Comparison of ENCODE assay signal across 31 cellular contexts in genomic region chr5:103234239-103234975, GRCh38. TPM values are rescaled to one million over a fixed set of nuclear protein-coding genes. Genes with fewer than 3 reads are reported as not detected.
DNase-seq lines count a peak whose midpoint lies in the region; ATAC-seq and TF ChIP-seq lines count a peak whose summit lies in the region.
"Had no signal": no experiment of that assay in that cellular context is flagged by ENCODE, and none has a peak within 500 bp of the region (broad histone marks: within the 10 kb centered on the region; RNA-seq: fewer than 3 reads in every experiment).

No MANE protein-coding gene starts in this region.

- ATAC-seq in SK-N-SH treated with all-trans-retinoic acid at 6 μM for 48 hours: no peak; the same call in 2 of the 3 replicates
- ATAC-seq: A549; activated T-cell treated with anti-CD3 and anti-CD28 coated beads, Interleukin-2, amount 50 U/mL, for 4 hours; T-helper 17 cell had no signal

- peak overlapping the region; percentile 47; the same call in 1 of the 2 replicates for H2AFZ ChIP-seq in SK-N-SH (ENCODE audit: low read depth)

- CTCF ChIA-PET in SK-N-SH (lab: Yijun Ruan, JAX): interaction anchor here (1.9 to 5.0 kb wide), 3 partner anchors 24 to 242 kb away, joined by 4 to 101 read pairs (median 20); partner anchors contain the start of gene MACIR

- peaks cover 0 to 3% of the 10 kb centered on the region in 2 experiments for H3K36me3 ChIP-seq in SK-N-SH (replicated peaks in 1 of 2; ENCODE audit: control insufficient read depth in 1 of 2, insufficient read depth in 2 of 2, low read length in 1 of 2)
- no peaks in the 10 kb centered on the region for H3K36me3 ChIP-seq in thyroid gland
- no peaks in the 10 kb centered on the region; the same call in 1 of the 2 replicates for H3K36me3 ChIP-seq in BE2C
- H3K36me3 ChIP-seq: BLaER1, neutrophil, Peyer's patch, SJCRH30 had no signal

- intact Hi-C loops in thyroid gland (cut with DNase I): loop anchor here (5.0 kb wide), 1 partner anchor 243 kb away; no protein-coding TSS in a partner anchor

- H3K27ac ChIP-seq in SK-N-SH (ENCODE audit: low read depth in 2 of 2, low read length in 1 of 2) (no peak overlapping the region), thyroid gland (no peak overlapping the region)
- H3K27ac ChIP-seq: A549, BLaER1, neutrophil, Peyer's patch, SJCRH30, skin epidermis had no signal

- H3K9me3 ChIP-seq in SK-N-SH (0 out of 2 replicates have a peak, but pooled peaks cover 6% of the 10 kb centered on the region), thyroid gland (no peaks in the 10 kb centered on the region), BE2C (no peaks in the 10 kb centered on the region)
- H3K9me3 ChIP-seq: BLaER1, neutrophil, SJCRH30 had no signal

- TF ChIP-seq RAD21 in SK-N-SH (IDR thresholded peaks at IDR 0.05; ENCODE audit: low read length): no peak

- TF ChIP-seq CTCF in SK-N-SH (IDR thresholded peaks at IDR 0.05) (no peak), thyroid gland (IDR thresholded peaks at IDR 0.05) (no peak), BE2C (IDR thresholded peaks at IDR 0.05; ENCODE audit: low read depth, low read length) (no peak)

- in situ Hi-C loops in ACHN (cut with HindIII; ENCODE audit: low pct_ligation_motif_present, low pct_unique_long_range_greater_than_20kb, low sequenced_read_pairs): no loop called here

- H3K79me2 ChIP-seq in SK-N-SH (ENCODE audit: insufficient read depth): no peaks in the 10 kb centered on the region

- H3K4me2 ChIP-seq in SK-N-SH: no peak overlapping the region
- H3K4me2 ChIP-seq: A549, BLaER1 had no signal

- no peak for TF ChIP-seq POLR2A in thyroid gland (IDR thresholded peaks at IDR 0.05)

- no peaks in the 10 kb centered on the region for H4K20me1 ChIP-seq in SK-N-SH (ENCODE audit: insufficient read depth)
- H4K20me1 ChIP-seq: BLaER1 had no signal

- H3K9me2 ChIP-seq in SK-N-SH: no peaks in the 10 kb centered on the region

- no peak for TF ChIP-seq EP300 in SK-N-SH (IDR thresholded peaks at IDR 0.05; ENCODE audit: borderline replicate concordance in 1 of 2, low read depth in 1 of 2, low read length in 1 of 2)

- H3K4me1 ChIP-seq in SK-N-SH (ENCODE audit: control insufficient read depth in 1 of 2, insufficient read depth in 2 of 2, low read depth in 1 of 2, low read length in 1 of 2) (no peaks in the 10 kb centered on the region; a peak in 1 of 4 replicates), thyroid gland (peaks cover 0 to 10% of the 10 kb centered on the region in 2 donors), BE2C (no peaks in the 10 kb centered on the region)
- H3K4me1 ChIP-seq: A549, BLaER1, Peyer's patch had no signal

- H3K4me3 ChIP-seq in SK-N-SH (ENCODE audit: low read depth in 2 of 2, low read length in 1 of 2): no peak overlapping the region
- no peak overlapping the region for H3K4me3 ChIP-seq in thyroid gland (replicated peaks in 1 of 3)
- no peak overlapping the region for H3K4me3 ChIP-seq in BE2C (ENCODE audit: low read depth, low read length)
- H3K4me3 ChIP-seq: A549, BLaER1, Peyer's patch, SJCRH30, skin epidermis had no signal

- DNase-seq in SK-N-SH: no peak
- DNase-seq in amniotic epithelial cell (ENCODE audit: low read depth): peak; percentile 69
- peak; percentile 56 for DNase-seq in iris pigment epithelial cell (ENCODE audit: low read depth)
- DNase-seq in thyroid gland: peak; percentile 13 to 18
- no peak for DNase-seq in ACHN
- DNase-seq in HCEC 1CT: no peak
- no peak for DNase-seq in BE2C
- DNase-seq: activated CD4-positive, alpha-beta T cell treated with anti-CD3 and anti-CD28 coated beads for 48 hours; activated naive CD4-positive, alpha-beta T cell; activated T-cell treated with anti-CD3 and anti-CD28 coated beads, Interleukin-2, amount 50 U/mL, for 4 hours; amniotic stem cell; central memory CD4-positive, alpha-beta T cell; COR-L47; dermis blood vessel endothelial cell; DMS79 treated with DMSO at 0.1 percent for 48 hours; glutamatergic neuron; H7; Kasumi-1; kidney; mammary epithelial cell; NCI-H1417; NCI-H524; Peyer's patch; stimulated activated CD4-positive, alpha-beta T cell treated with anti-CD3 and anti-CD28 coated beads, Interleukin-2, amount 100 ng/mL, for 24 hours; T-helper 17 cell had no signal

- POLR2A ChIA-PET in SK-N-SH (lab: Yijun Ruan, JAX): no interaction called here

- no peaks in the 10 kb centered on the region for H3F3A ChIP-seq in SK-N-SH (replicated peaks; ENCODE audit: insufficient read depth)

- no peak overlapping the region for H3K9ac ChIP-seq in SK-N-SH
- H3K9ac ChIP-seq: BLaER1 had no signal

- no peaks in the 10 kb centered on the region for H3K27me3 ChIP-seq in SK-N-SH (ENCODE audit: insufficient read depth)
- H3K27me3 ChIP-seq in thyroid gland: no peaks in the 10 kb centered on the region
- H3K27me3 ChIP-seq in BE2C: no peaks in the 10 kb centered on the region
- H3K27me3 ChIP-seq: BLaER1, neutrophil, Peyer's patch, SJCRH30 had no signal

- WGBS in SK-N-SH (ENCODE audit: low lambda C conversion rate): 84% methylated on average over 4 of the region's 4 CpGs
- WGBS in thyroid gland, 2 donors: 74 to 75% methylated on average over 4 of the region's 4 CpGs

TF ChIP-seq in SK-N-SH, 30 proteins besides CTCF, POLR2A, EP300 and RAD21:
- no peak for TF ChIP-seq RFX5 (IDR thresholded peaks at IDR 0.05; ENCODE audit: low read length)

TF ChIP-seq in SK-N-SH treated with all-trans-retinoic acid at 6 μM for 48 hours, 23 proteins besides CTCF, POLR2A, EP300 and RAD21 (continues in another document):
- no peak for TF ChIP-seq ZFP30 (CRISPR knock-in tag; IDR thresholded peaks at IDR 0.05)
- TF ChIP-seq, protein P1, sequence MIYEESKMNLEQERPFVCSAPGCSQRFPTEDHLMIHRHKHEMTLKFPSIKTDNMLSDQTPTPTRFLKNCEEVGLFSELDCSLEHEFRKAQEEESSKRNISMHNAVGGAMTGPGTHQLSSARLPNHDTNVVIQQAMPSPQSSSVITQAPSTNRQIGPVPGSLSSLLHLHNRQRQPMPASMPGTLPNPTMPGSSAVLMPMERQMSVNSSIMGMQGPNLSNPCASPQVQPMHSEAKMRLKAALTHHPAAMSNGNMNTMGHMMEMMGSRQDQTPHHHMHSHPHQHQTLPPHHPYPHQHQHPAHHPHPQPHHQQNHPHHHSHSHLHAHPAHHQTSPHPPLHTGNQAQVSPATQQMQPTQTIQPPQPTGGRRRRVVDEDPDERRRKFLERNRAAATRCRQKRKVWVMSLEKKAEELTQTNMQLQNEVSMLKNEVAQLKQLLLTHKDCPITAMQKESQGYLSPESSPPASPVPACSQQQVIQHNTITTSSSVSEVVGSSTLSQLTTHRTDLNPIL (CRISPR knock-in tag; IDR thresholded peaks at IDR 0.05; ENCODE audit: low read depth): no peak
- TF ChIP-seq ZNF70 (CRISPR knock-in tag; IDR thresholded peaks at IDR 0.05): no peak
- TF ChIP-seq ARNTL (CRISPR knock-in tag; IDR thresholded peaks at IDR 0.05; ENCODE audit: borderline replicate concordance, low read depth): no peak
- TF ChIP-seq TCF4 (CRISPR knock-in tag; IDR thresholded peaks at IDR 0.05; ENCODE audit: borderline replicate concordance): no peak
- no peak for TF ChIP-seq ZFP3 (CRISPR knock-in tag; IDR thresholded peaks at IDR 0.05)
- TF ChIP-seq, protein P2, sequence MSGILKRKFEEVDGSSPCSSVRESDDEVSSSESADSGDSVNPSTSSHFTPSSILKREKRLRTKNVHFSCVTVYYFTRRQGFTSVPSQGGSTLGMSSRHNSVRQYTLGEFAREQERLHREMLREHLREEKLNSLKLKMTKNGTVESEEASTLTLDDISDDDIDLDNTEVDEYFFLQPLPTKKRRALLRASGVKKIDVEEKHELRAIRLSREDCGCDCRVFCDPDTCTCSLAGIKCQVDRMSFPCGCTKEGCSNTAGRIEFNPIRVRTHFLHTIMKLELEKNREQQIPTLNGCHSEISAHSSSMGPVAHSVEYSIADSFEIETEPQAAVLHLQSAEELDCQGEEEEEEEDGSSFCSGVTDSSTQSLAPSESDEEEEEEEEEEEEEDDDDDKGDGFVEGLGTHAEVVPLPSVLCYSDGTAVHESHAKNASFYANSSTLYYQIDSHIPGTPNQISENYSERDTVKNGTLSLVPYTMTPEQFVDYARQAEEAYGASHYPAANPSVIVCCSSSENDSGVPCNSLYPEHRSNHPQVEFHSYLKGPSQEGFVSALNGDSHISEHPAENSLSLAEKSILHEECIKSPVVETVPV (CRISPR knock-in tag; IDR thresholded peaks at IDR 0.05): no peak
- no peak for TF ChIP-seq GLIS3 (CRISPR knock-in tag; IDR thresholded peaks at IDR 0.05)
- no peak for TF ChIP-seq RARB (CRISPR knock-in tag; IDR thresholded peaks at IDR 0.05)
- TF ChIP-seq ISL1 (CRISPR knock-in tag; IDR thresholded peaks at IDR 0.05): no peak
- TF ChIP-seq ZNF565 (CRISPR knock-in tag; conservative IDR thresholded peaks at IDR 0.05; ENCODE audit: low read depth): no peak
- no peak for TF ChIP-seq ESRRG (CRISPR knock-in tag; IDR thresholded peaks at IDR 0.05)
- no peak for TF ChIP-seq PPARA (CRISPR knock-in tag; IDR thresholded peaks at IDR 0.05; ENCODE audit: borderline replicate concordance)
- TF ChIP-seq, protein P3, sequence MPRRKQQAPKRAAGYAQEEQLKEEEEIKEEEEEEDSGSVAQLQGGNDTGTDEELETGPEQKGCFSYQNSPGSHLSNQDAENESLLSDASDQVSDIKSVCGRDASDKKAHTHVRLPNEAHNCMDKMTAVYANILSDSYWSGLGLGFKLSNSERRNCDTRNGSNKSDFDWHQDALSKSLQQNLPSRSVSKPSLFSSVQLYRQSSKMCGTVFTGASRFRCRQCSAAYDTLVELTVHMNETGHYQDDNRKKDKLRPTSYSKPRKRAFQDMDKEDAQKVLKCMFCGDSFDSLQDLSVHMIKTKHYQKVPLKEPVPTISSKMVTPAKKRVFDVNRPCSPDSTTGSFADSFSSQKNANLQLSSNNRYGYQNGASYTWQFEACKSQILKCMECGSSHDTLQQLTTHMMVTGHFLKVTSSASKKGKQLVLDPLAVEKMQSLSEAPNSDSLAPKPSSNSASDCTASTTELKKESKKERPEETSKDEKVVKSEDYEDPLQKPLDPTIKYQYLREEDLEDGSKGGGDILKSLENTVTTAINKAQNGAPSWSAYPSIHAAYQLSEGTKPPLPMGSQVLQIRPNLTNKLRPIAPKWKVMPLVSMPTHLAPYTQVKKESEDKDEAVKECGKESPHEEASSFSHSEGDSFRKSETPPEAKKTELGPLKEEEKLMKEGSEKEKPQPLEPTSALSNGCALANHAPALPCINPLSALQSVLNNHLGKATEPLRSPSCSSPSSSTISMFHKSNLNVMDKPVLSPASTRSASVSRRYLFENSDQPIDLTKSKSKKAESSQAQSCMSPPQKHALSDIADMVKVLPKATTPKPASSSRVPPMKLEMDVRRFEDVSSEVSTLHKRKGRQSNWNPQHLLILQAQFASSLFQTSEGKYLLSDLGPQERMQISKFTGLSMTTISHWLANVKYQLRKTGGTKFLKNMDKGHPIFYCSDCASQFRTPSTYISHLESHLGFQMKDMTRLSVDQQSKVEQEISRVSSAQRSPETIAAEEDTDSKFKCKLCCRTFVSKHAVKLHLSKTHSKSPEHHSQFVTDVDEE (CRISPR knock-in tag; IDR thresholded peaks at IDR 0.05): no peak

RNA-seq across cellular contexts. Expression of gene MACIR, which starts 24.2 kb away (rescaled TPM):
- 24.7 and 36.3 TPM in 2 replicates for polyA plus RNA-seq in SK-N-SH (2012; rRNA removed)
- polyA plus RNA-seq in SK-N-SH (2012; cell fraction: cytosol; rRNA removed): 32.8 and 34.4 TPM in 2 replicates
- polyA plus RNA-seq in SK-N-SH (2012; cell fraction: nucleus; rRNA removed): 33.6 and 38.3 TPM in 2 replicates
- 10 to 100 TPM in 3 of 4 donors, 1 to 10 TPM in 1; 9.5 to 17.2 (median 14.9) TPM for total RNA-seq in thyroid gland
- 21.3 TPM for polyA plus RNA-seq in BE2C (2012; ENCODE audit: insufficient read depth, insufficient read length, low read depth)

Comparison
In these comparisons a context has a peak if more than half of its experiments do, and no peak if none do; other contexts are left out.
1. DNase-seq: peak in amniotic epithelial cell (single experiment), iris pigment epithelial cell (single experiment) and thyroid gland (2 of 2); none in SK-N-SH (single experiment), ACHN (single experiment), HCEC 1CT (single experiment) and BE2C (single experiment).